ENCODE assay signal across 28 cellular contexts in genomic region chr6:154341876-154342275, GRCh38. TPM values are rescaled to one million over a fixed set of nuclear protein-coding genes. Genes with fewer than 3 reads are reported as not detected.
DNase-seq lines count a peak whose midpoint lies in the region; ATAC-seq and TF ChIP-seq lines count a peak whose summit lies in the region.
"Had no signal": no experiment of that assay in that cellular context is flagged by ENCODE, and none has a peak within 500 bp of the region (broad histone marks: within the 10 kb centered on the region; RNA-seq: fewer than 3 reads in every experiment).

No MANE protein-coding gene starts in this region.

- H3K9me3 ChIP-seq in Karpas-422 (ENCODE audit: low read length) (peaks cover 3% of the 10 kb centered on the region; the same call in 1 of the 2 replicates), mammary epithelial cell (replicated peaks; ENCODE audit: insufficient read depth, low read length) (no peaks in the 10 kb centered on the region), mesodermal cell (ENCODE audit: control insufficient read depth, low read length) (no peaks in the 10 kb centered on the region), hepatocyte (ENCODE audit: low read depth) (no peaks in the 10 kb centered on the region)
- H3K9me3 ChIP-seq: adrenal gland, upper lobe of right lung had no signal

- dilution Hi-C loops in mammary epithelial cell (cut with HindIII; ENCODE audit: low sequenced_read_pairs): no loop called here

- H3K9me2 ChIP-seq in Karpas-422 (replicated peaks; ENCODE audit: insufficient read depth, low read length) (no peaks in the 10 kb centered on the region), hepatocyte (replicated peaks; ENCODE audit: insufficient read depth) (no peaks in the 10 kb centered on the region)

- in situ Hi-C loops in mammary epithelial cell (cut with MboI; ENCODE audit: low sequenced_read_pairs in 2 of 2): no loop called here

- ATAC-seq in HG02981 (IDR thresholded peaks at IDR 0.05; ENCODE audit: unreplicated experiment) (no peak), HG02840 (IDR thresholded peaks at IDR 0.05; ENCODE audit: low FRiP score, unreplicated experiment) (no peak)
- ATAC-seq: A549; K562; Panc1; stimulated activated effector memory CD8-positive, alpha-beta T cell treated with anti-CD3 and anti-CD28 coated beads, Interleukin-12 subunit alpha, Interleukin-12 subunit beta, amount 100 ng/mL, for 72 hours; upper lobe of right lung had no signal

- H2AFZ ChIP-seq in Karpas-422 (ENCODE audit: low read length) (no peak overlapping the region), mammary epithelial cell (ENCODE audit: low read depth, low read length) (no peak overlapping the region), hepatocyte (no peak overlapping the region)

- H3K27ac ChIP-seq in Karpas-422 (ENCODE audit: low read length) (no peak overlapping the region), mammary epithelial cell (ENCODE audit: insufficient read depth, low read depth, low read length) (no peak overlapping the region), mesodermal cell (ENCODE audit: low read depth, low read length, severe bottlenecking) (peak overlapping the region; percentile 71), hepatocyte (no peak overlapping the region)
- H3K27ac ChIP-seq: A549, adrenal gland, upper lobe of right lung, WERI-Rb-1 had no signal

- H3K79me2 ChIP-seq in Karpas-422 (ENCODE audit: low read length): no peaks in the 10 kb centered on the region
- H3K79me2 ChIP-seq in mammary epithelial cell (ENCODE audit: insufficient read depth, low read length): no peaks in the 10 kb centered on the region
- H3K79me2 ChIP-seq in hepatocyte: no peaks in the 10 kb centered on the region

- H3K4me1 ChIP-seq in Karpas-422 (ENCODE audit: low read length): no peaks in the 10 kb centered on the region
- peaks cover 4% of the 10 kb centered on the region for H3K4me1 ChIP-seq in mammary epithelial cell (ENCODE audit: insufficient read depth, low read length)
- H3K4me1 ChIP-seq in mesodermal cell (ENCODE audit: control insufficient read depth, insufficient read depth, low read length, poor library complexity, severe bottlenecking): no peaks in the 10 kb centered on the region
- no peaks in the 10 kb centered on the region for H3K4me1 ChIP-seq in hepatocyte (ENCODE audit: insufficient read depth)
- H3K4me1 ChIP-seq: A549, adrenal gland had no signal

- H3K36me3 ChIP-seq in Karpas-422 (ENCODE audit: insufficient read depth, low read length) (no peaks in the 10 kb centered on the region), mammary epithelial cell (ENCODE audit: insufficient read depth, low read length) (no peaks in the 10 kb centered on the region), mesodermal cell (ENCODE audit: control insufficient read depth, insufficient read depth, low read length) (no peaks in the 10 kb centered on the region), hepatocyte (replicated peaks; ENCODE audit: insufficient read depth, low read depth) (no peaks in the 10 kb centered on the region)
- H3K36me3 ChIP-seq: adrenal gland, upper lobe of right lung, WERI-Rb-1 had no signal

- CTCF ChIA-PET in mammary epithelial cell (lab: Charles Lee; ENCODE audit: low non-redundant PET): no interaction called here

- intact Hi-C loops in mammary epithelial cell (cut with micrococcal nuclease): no loop called here

- H3K4me3 ChIP-seq in Karpas-422 (ENCODE audit: low read length) (no peak overlapping the region), mammary epithelial cell (replicated peaks in 1 of 3; ENCODE audit: insufficient read depth in 1 of 3, low read depth in 2 of 3, low read length in 3 of 3) (no peak overlapping the region), mesodermal cell (ENCODE audit: extremely low read depth, insufficient read depth, low read length, poor library complexity, severe bottlenecking) (no peak overlapping the region), hepatocyte (no peak overlapping the region)
- H3K4me3 ChIP-seq: A549, adrenal gland, K562, upper lobe of right lung had no signal

- BruUV-seq in mammary epithelial cell (replicated peaks; lab: Mats Ljungman, UMichigan): no TSS peak

- H3K27me3 ChIP-seq in Karpas-422 (ENCODE audit: low read length) (no peaks in the 10 kb centered on the region), mammary epithelial cell (ENCODE audit: insufficient read depth, low read length) (no peaks in the 10 kb centered on the region), hepatocyte (no peaks in the 10 kb centered on the region)
- H3K27me3 ChIP-seq: adrenal gland, upper lobe of right lung had no signal

- DNase-seq in COLO829 (ENCODE audit: low spot score) (peak; percentile 62), Karpas-422 (peak; percentile 11), mammary epithelial cell (peak; percentile 38), hepatocyte (ENCODE audit: low spot score) (no peak)
- no peak for DNase-seq in stimulated activated CD4-positive, alpha-beta T cell treated with anti-CD3 and anti-CD28 coated beads, Interleukin-1b, Interleukin-23, amount 100 ng/mL, for 48 hours
- DNase-seq: activated CD4-positive, alpha-beta T cell treated with anti-CD3 and anti-CD28 coated beads, Interleukin-2, amount 10 ng/mL, durations not matched to agents 24 days and 14 days; activated naive CD4-positive, alpha-beta T cell; activated T-cell treated with anti-CD3 and anti-CD28 coated beads, Interleukin-2, amount 50 U/mL, for 48 hours; COR-L47; DMS79 treated with DMSO at 0.1 percent for 48 hours; glutamatergic neuron; H9; NCI-H146; NCI-H510A; NK-92 treated with Interleukin-12 subunit alpha and Interleukin-12 subunit beta, amount 100 ng/mL, for 24 hours; stimulated activated CD4-positive, alpha-beta T cell treated with anti-CD3 and anti-CD28 coated beads, Interleukin-2, amount 100 ng/mL, for 48 hours; substantia nigra; upper lobe of right lung; WERI-Rb-1 had no signal

- 32% methylated on average over 5 of the region's 5 CpGs for WGBS in mammary epithelial cell (ENCODE audit: low coverage, missing lambda C conversion rate)
- WGBS in mesodermal cell (ENCODE audit: insufficient coverage in 2 of 2), 2 experiments: 61 to 62% methylated on average over 4 of the region's 5 CpGs
- WGBS in hepatocyte (ENCODE audit: low lambda C conversion rate, missing lambda C conversion rate): 77% methylated on average over 5 of the region's 5 CpGs

- TF ChIP-seq CTCF in mammary epithelial cell (conservative IDR thresholded peaks at IDR 0.05 in 1 of 2, IDR thresholded peaks at IDR 0.05 in 1 of 2; ENCODE audit: extremely low read depth in 1 of 2, insufficient read depth in 1 of 2, low read depth in 1 of 2, low read length in 2 of 2) (no peak), hepatocyte (IDR thresholded peaks at IDR 0.05; ENCODE audit: poor library complexity) (no peak)

- H3K9ac ChIP-seq in Karpas-422 (ENCODE audit: low read length) (no peak overlapping the region), mammary epithelial cell (ENCODE audit: insufficient read depth, low read length) (no peak overlapping the region)

- no peaks in the 10 kb centered on the region for H4K20me1 ChIP-seq in Karpas-422 (ENCODE audit: insufficient read depth, low read depth, low read length)
- no peaks in the 10 kb centered on the region for H4K20me1 ChIP-seq in mammary epithelial cell (ENCODE audit: insufficient read depth, low read length)
- no peaks in the 10 kb centered on the region for H4K20me1 ChIP-seq in hepatocyte (ENCODE audit: insufficient read depth, poor library complexity, severe bottlenecking)

- no peak overlapping the region for H3K4me2 ChIP-seq in Karpas-422 (ENCODE audit: low read depth, low read length, poor library complexity, severe bottlenecking)
- no peak overlapping the region for H3K4me2 ChIP-seq in mammary epithelial cell (ENCODE audit: insufficient read depth, low read depth, low read length)
- H3K4me2 ChIP-seq in hepatocyte: no peak overlapping the region
- H3K4me2 ChIP-seq: A549 had no signal

RNA-seq across cellular contexts. Expression of gene IPCEF1, which starts 14.7 kb away (rescaled TPM):
- not detected in 2 replicates for total RNA-seq in Karpas-422 (2014; rRNA removed; shearing (Covaris generic); ENCODE audit: low replicate concordance)
- under 1 TPM in 1 of 2 donors, not detected in 1; under 0.01 TPM for total RNA-seq in mammary epithelial cell
- polyA plus RNA-seq in mammary epithelial cell: not detected
- not detected for polyA minus RNA-seq in mammary epithelial cell
- 0.07 TPM for polyA plus RNA-seq in mesodermal cell (2013, experiment 1 of 2)
- 0.05 TPM for polyA plus RNA-seq in mesodermal cell (2013, experiment 2 of 2)
- total RNA-seq in hepatocyte: 0.80 and 0.84 TPM in 2 replicates
- 1.2 TPM in 1 of 2 replicates, not detected in the other for polyA plus RNA-seq in hepatocyte
- total RNA-seq: myocyte had no signal
- polyA plus RNA-seq: K562 had no signal

Comparison
In these comparisons a context has a peak if more than half of its experiments do, and no peak if none do; other contexts are left out.
1. DNase-seq: peak in COLO829 (single experiment), Karpas-422 (single experiment) and mammary epithelial cell (single experiment); none in stimulated activated CD4-positive, alpha-beta T cell treated with anti-CD3 and anti-CD28 coated beads, Interleukin-1b, Interleukin-23, amount 100 ng/mL, for 48 hours (single experiment) and hepatocyte (single experiment).